39 cellular contexts compared by ENCODE assay signal in the genomic region with DNA sequence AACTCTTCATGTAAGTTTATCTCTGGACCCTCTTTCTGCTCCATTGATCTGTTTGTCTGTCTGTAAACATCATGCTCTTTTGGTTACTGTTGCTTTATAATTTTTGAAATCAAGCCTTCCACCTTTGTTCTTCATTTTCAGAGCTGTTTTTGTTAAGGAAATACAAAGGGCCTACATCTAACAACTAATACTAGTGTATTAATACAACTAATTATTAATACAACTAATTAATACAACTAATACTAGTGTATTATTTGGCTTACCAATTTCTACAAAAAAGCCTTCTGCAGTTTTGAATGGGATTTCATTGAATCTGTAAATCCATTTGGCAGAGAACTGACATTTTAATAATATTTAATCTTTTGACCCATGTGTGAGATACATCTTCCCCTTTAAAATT.
"Had no signal": no experiment of that assay in that cellular context is flagged by ENCODE, and none has a peak within 500 bp of the region (broad histone marks: within the 10 kb centered on the region; RNA-seq: fewer than 3 reads in every experiment).

No MANE protein-coding gene starts in this region.

- H3K27me3 ChIP-seq: adrenal gland, ascending aorta, body of pancreas, brain microvascular endothelial cell, breast epithelium, cardiac muscle cell had no signal

- DNase-seq: activated effector memory CD4-positive, alpha-beta T cell treated with anti-CD3 and anti-CD28 coated beads, Interleukin-2, amount 50 U/mL, for 16 hours; activated effector memory CD4-positive, alpha-beta T cell treated with Interleukin-2 at 50 U/mL for 16 hours; activated gamma-delta T cell; activated gamma-delta T cell treated with Interleukin-2 at 50 U/mL for 16 hours; activated naive CD4-positive, alpha-beta T cell; activated naive CD4-positive, alpha-beta T cell treated with anti-CD3 and anti-CD28 coated beads for 36 hours; activated naive CD4-positive, alpha-beta T cell treated with anti-CD3 and anti-CD28 coated beads, Interleukin-2, amount 10 ng/mL, durations not matched to agents 7 days and 5 days; activated naive CD4-positive, alpha-beta T cell treated with anti-CD3 and anti-CD28 coated beads, Interleukin-2, amount 50 U/mL, for 16 hours; activated naive CD4-positive, alpha-beta T cell treated with Interleukin-2 at 50 U/mL for 16 hours; activated naive CD8-positive, alpha-beta T cell treated with anti-CD3 and anti-CD28 coated beads for 36 hours; activated naive CD8-positive, alpha-beta T cell treated with anti-CD3 and anti-CD28 coated beads, Interleukin-2, amount 10 ng/mL, durations not matched to agents 7 days and 5 days; activated naive CD8-positive, alpha-beta T cell treated with anti-CD3 and anti-CD28 coated beads, Interleukin-2, amount 50 U/mL, for 24 hours; activated T-cell treated with anti-CD3 and anti-CD28 coated beads, Interleukin-2, amount 50 U/mL, for 1 hour; activated T-cell treated with anti-CD3 and anti-CD28 coated beads, Interleukin-2, amount 50 U/mL, for 24 hours; activated T-cell treated with anti-CD3 and anti-CD28 coated beads, Interleukin-2, amount 50 U/mL, for 4 hours; activated T-cell treated with anti-CD3 and anti-CD28 coated beads, Interleukin-2, amount 50 U/mL, for 48 hours; activated T-cell treated with anti-CD3 and anti-CD28 coated beads, Interleukin-2, amount 50 U/mL, for 72 hours; adrenal gland; amniotic stem cell; amygdala; anterior cingulate cortex; aorta; body of pancreas; brain microvascular endothelial cell; caudate nucleus; central memory CD4-positive, alpha-beta T cell; cerebellar nuclear complex had no signal

- H3K9me3 Mint-ChIP-seq: activated naive CD4-positive, alpha-beta T cell treated with anti-CD3 and anti-CD28 coated beads for 36 hours; activated naive CD4-positive, alpha-beta T cell treated with anti-CD3 and anti-CD28 coated beads, Interleukin-2, amount 10 ng/mL, durations not matched to agents 7 days and 5 days; activated naive CD4-positive, alpha-beta T cell treated with anti-CD3 and anti-CD28 coated beads, Interleukin-2, amount 50 U/mL, for 24 hours; activated naive CD4-positive, alpha-beta T cell treated with anti-CD3 and anti-CD28 coated beads, Interleukin-2, amount 50 U/mL, for 72 hours; activated naive CD8-positive, alpha-beta T cell treated with anti-CD3 and anti-CD28 coated beads for 36 hours; activated naive CD8-positive, alpha-beta T cell treated with anti-CD3 and anti-CD28 coated beads, Interleukin-2, amount 10 ng/mL, durations not matched to agents 7 days and 5 days; activated naive CD8-positive, alpha-beta T cell treated with anti-CD3 and anti-CD28 coated beads, Interleukin-2, amount 50 U/mL, for 24 hours; activated T-cell treated with anti-CD3 and anti-CD28 coated beads, Interleukin-2, amount 50 U/mL, for 24 hours; activated T-cell treated with anti-CD3 and anti-CD28 coated beads, Interleukin-2, amount 50 U/mL, for 4 hours; activated T-cell treated with anti-CD3 and anti-CD28 coated beads, Interleukin-2, amount 50 U/mL, for 72 hours; activated T-helper 1 cell treated with anti-CD3 and anti-CD28 coated beads, Interleukin-12 subunit alpha, Interleukin-12 subunit beta, Interleukin-2, Interleukin-4 antibody, amounts not matched to agents 30 ng/mL and 10 ng/mL and 1 ng/mL, durations not matched to agents 14 hours and 24 hours and 36 hours; activated T-helper 17 cell treated with anti-CD3 and anti-CD28 coated beads, Interleukin-2, amount 50 U/mL, for 72 hours; activated T-helper 2 cell treated with anti-CD3 and anti-CD28 coated beads, Interferon-gamma antibody, Interleukin-2, Interleukin-4, amounts not matched to agents 10 μg/mL and 5 μg/mL and 100 μg/mL, durations not matched to agents 14 hours and 24 hours and 36 hours had no signal

- H3K36me3 ChIP-seq: adrenal gland, brain microvascular endothelial cell, breast epithelium, cardiac muscle cell had no signal

- H3K9me3 ChIP-seq: adrenal gland, ascending aorta, body of pancreas, breast epithelium had no signal

- H3K4me1 Mint-ChIP-seq: activated naive CD4-positive, alpha-beta T cell treated with anti-CD3 and anti-CD28 coated beads, Interleukin-2, amount 10 ng/mL, durations not matched to agents 7 days and 5 days; activated naive CD8-positive, alpha-beta T cell treated with anti-CD3 and anti-CD28 coated beads, Interleukin-2, amount 10 ng/mL, durations not matched to agents 7 days and 5 days; activated T-helper 17 cell treated with anti-CD3 and anti-CD28 coated beads, Interleukin-2, amount 50 U/mL, for 72 hours; brain had no signal

- FAIRE-seq: astrocyte, bronchial epithelial cell had no signal

- H3K27me3 Mint-ChIP-seq: activated naive CD4-positive, alpha-beta T cell treated with anti-CD3 and anti-CD28 coated beads, Interleukin-2, amount 10 ng/mL, durations not matched to agents 7 days and 5 days; activated naive CD4-positive, alpha-beta T cell treated with anti-CD3 and anti-CD28 coated beads, Interleukin-2, amount 50 U/mL, for 24 hours; activated naive CD8-positive, alpha-beta T cell; activated naive CD8-positive, alpha-beta T cell treated with anti-CD3 and anti-CD28 coated beads for 36 hours; activated naive CD8-positive, alpha-beta T cell treated with anti-CD3 and anti-CD28 coated beads, Interleukin-2, amount 10 ng/mL, durations not matched to agents 7 days and 5 days; activated naive CD8-positive, alpha-beta T cell treated with anti-CD3 and anti-CD28 coated beads, Interleukin-2, amount 50 U/mL, for 24 hours; activated T-cell treated with anti-CD3 and anti-CD28 coated beads, Interleukin-2, amount 50 U/mL, for 24 hours; activated T-helper 17 cell treated with anti-CD3 and anti-CD28 coated beads, Interleukin-2, amount 50 U/mL, for 72 hours had no signal

- H3K27ac ChIP-seq: adrenal gland, ascending aorta, body of pancreas, brain microvascular endothelial cell, breast epithelium, cardiac muscle cell had no signal

- H3K27ac Mint-ChIP-seq: activated naive CD4-positive, alpha-beta T cell treated with anti-CD3 and anti-CD28 coated beads for 36 hours; activated naive CD4-positive, alpha-beta T cell treated with anti-CD3 and anti-CD28 coated beads, Interleukin-2, amount 10 ng/mL, durations not matched to agents 7 days and 5 days; activated naive CD4-positive, alpha-beta T cell treated with anti-CD3 and anti-CD28 coated beads, Interleukin-2, amount 50 U/mL, for 24 hours; activated naive CD4-positive, alpha-beta T cell treated with anti-CD3 and anti-CD28 coated beads, Interleukin-2, amount 50 U/mL, for 72 hours; activated naive CD8-positive, alpha-beta T cell; activated naive CD8-positive, alpha-beta T cell treated with anti-CD3 and anti-CD28 coated beads for 36 hours; activated naive CD8-positive, alpha-beta T cell treated with anti-CD3 and anti-CD28 coated beads, Interleukin-2, amount 10 ng/mL, durations not matched to agents 7 days and 5 days; activated naive CD8-positive, alpha-beta T cell treated with anti-CD3 and anti-CD28 coated beads, Interleukin-2, amount 50 U/mL, for 24 hours; activated T-cell treated with anti-CD3 and anti-CD28 coated beads, Interleukin-2, amount 50 U/mL, for 24 hours; activated T-cell treated with anti-CD3 and anti-CD28 coated beads, Interleukin-2, amount 50 U/mL, for 72 hours; activated T-helper 1 cell treated with anti-CD3 and anti-CD28 coated beads, Interleukin-12 subunit alpha, Interleukin-12 subunit beta, Interleukin-2, Interleukin-4 antibody, amounts not matched to agents 30 ng/mL and 10 ng/mL and 1 ng/mL, durations not matched to agents 14 hours and 24 hours and 36 hours; activated T-helper 17 cell treated with anti-CD3 and anti-CD28 coated beads, Interleukin-2, amount 50 U/mL, for 72 hours; activated T-helper 2 cell treated with anti-CD3 and anti-CD28 coated beads, Interferon-gamma antibody, Interleukin-2, Interleukin-4, amounts not matched to agents 10 μg/mL and 5 μg/mL and 100 μg/mL, durations not matched to agents 14 hours and 24 hours and 36 hours had no signal

- ATAC-seq: activated naive CD4-positive, alpha-beta T cell treated with anti-CD3 and anti-CD28 coated beads, Interleukin-2, amount 50 U/mL, for 72 hours; activated naive CD8-positive, alpha-beta T cell treated with anti-CD3 and anti-CD28 coated beads, Interleukin-2, amount 50 U/mL, for 24 hours; activated T-cell treated with anti-CD3 and anti-CD28 coated beads, Interleukin-2, amount 50 U/mL, for 4 hours; activated T-cell treated with anti-CD3 and anti-CD28 coated beads, Interleukin-2, amount 50 U/mL, for 72 hours; activated T-helper 17 cell treated with anti-CD3 and anti-CD28 coated beads, Interleukin-2, amount 50 U/mL, for 72 hours; body of pancreas had no signal

- H3K4me3 ChIP-seq: adrenal gland, ascending aorta, body of pancreas, breast epithelium, cardiac muscle cell had no signal

- H3K4me1 ChIP-seq: adrenal gland, ascending aorta, body of pancreas, breast epithelium had no signal

- H3K4me3 Mint-ChIP-seq: activated naive CD4-positive, alpha-beta T cell treated with anti-CD3 and anti-CD28 coated beads for 36 hours; activated naive CD4-positive, alpha-beta T cell treated with anti-CD3 and anti-CD28 coated beads, Interleukin-2, amount 10 ng/mL, durations not matched to agents 7 days and 5 days; activated naive CD4-positive, alpha-beta T cell treated with anti-CD3 and anti-CD28 coated beads, Interleukin-2, amount 50 U/mL, for 24 hours; activated naive CD8-positive, alpha-beta T cell; activated naive CD8-positive, alpha-beta T cell treated with anti-CD3 and anti-CD28 coated beads for 36 hours; activated naive CD8-positive, alpha-beta T cell treated with anti-CD3 and anti-CD28 coated beads, Interleukin-2, amount 10 ng/mL, durations not matched to agents 7 days and 5 days; activated naive CD8-positive, alpha-beta T cell treated with anti-CD3 and anti-CD28 coated beads, Interleukin-2, amount 50 U/mL, for 24 hours; activated T-cell treated with anti-CD3 and anti-CD28 coated beads, Interleukin-2, amount 50 U/mL, for 24 hours; activated T-cell treated with anti-CD3 and anti-CD28 coated beads, Interleukin-2, amount 50 U/mL, for 4 hours; activated T-cell treated with anti-CD3 and anti-CD28 coated beads, Interleukin-2, amount 50 U/mL, for 72 hours; activated T-helper 1 cell treated with anti-CD3 and anti-CD28 coated beads, Interleukin-12 subunit alpha, Interleukin-12 subunit beta, Interleukin-2, Interleukin-4 antibody, amounts not matched to agents 30 ng/mL and 10 ng/mL and 1 ng/mL, durations not matched to agents 14 hours and 24 hours and 36 hours; activated T-helper 17 cell treated with anti-CD3 and anti-CD28 coated beads, Interleukin-2, amount 50 U/mL, for 72 hours; brain had no signal
